14 cellular contexts compared by ENCODE assay signal in the genomic region with DNA sequence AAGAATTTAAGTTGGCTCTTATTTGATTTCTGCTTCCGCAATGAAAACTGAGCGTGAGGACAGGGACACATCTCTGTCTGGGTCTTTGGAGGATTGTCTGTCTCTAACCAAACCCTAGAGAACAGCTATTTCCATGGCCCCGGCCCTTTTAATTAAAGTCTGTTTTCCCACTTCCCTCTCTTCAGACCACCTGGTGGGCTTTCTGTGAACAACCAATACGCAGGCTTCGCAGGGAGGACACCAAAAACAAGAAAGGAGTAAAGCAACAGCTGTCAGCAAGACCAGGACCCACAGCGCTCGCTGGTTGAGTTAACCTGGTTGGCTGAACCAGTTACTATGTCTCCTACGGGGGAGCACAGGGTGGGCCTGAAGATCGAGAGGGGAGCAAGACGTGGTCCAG.
DNase-seq lines count a peak whose midpoint lies in the region; ATAC-seq and TF ChIP-seq lines count a peak whose summit lies in the region.
"Had no signal": no experiment of that assay in that cellular context is flagged by ENCODE, and none has a peak within 500 bp of the region (broad histone marks: within the 10 kb centered on the region; RNA-seq: fewer than 3 reads in every experiment).

No MANE protein-coding gene starts in this region.

- no peak for ATAC-seq in stimulated activated effector memory CD8-positive, alpha-beta T cell treated with anti-CD3 and anti-CD28 coated beads, Interleukin-12 subunit alpha, Interleukin-12 subunit beta, amount 100 ng/mL, for 72 hours
- ATAC-seq: Right ventricle myocardium inferior had no signal

- POLR2A ChIA-PET in activated CD4-positive, alpha-beta memory T cell treated with anti-CD3 and anti-CD28 coated beads for 36 hours (lab: Charles Lee): no interaction called here
- POLR2A ChIA-PET in activated CD4-positive, alpha-beta memory T cell treated with anti-CD3 and anti-CD28 coated beads, Interleukin-2, amount 10 ng/mL, durations not matched to agents 7 days and 5 days (lab: Charles Lee): interaction anchor here (1.3 to 1.8 kb wide), 2 partner anchors 54 to 405 kb away, joined by 3 read pairs; no protein-coding TSS in a partner anchor

- peaks cover 22% of the 10 kb centered on the region for H3K36me3 Mint-ChIP-seq in activated CD4-positive, alpha-beta memory T cell treated with anti-CD3 and anti-CD28 coated beads for 36 hours
- peaks cover 50% of the 10 kb centered on the region for H3K36me3 Mint-ChIP-seq in activated CD4-positive, alpha-beta memory T cell treated with anti-CD3 and anti-CD28 coated beads, Interleukin-2, amount 10 ng/mL, durations not matched to agents 7 days and 5 days (ENCODE audit: low read depth)
- peaks cover 76% of the 10 kb centered on the region for H3K36me3 Mint-ChIP-seq in stimulated activated effector memory CD8-positive, alpha-beta T cell treated with anti-CD3 and anti-CD28 coated beads, Interleukin-12 subunit alpha, Interleukin-12 subunit beta, amount 100 ng/mL, for 72 hours
- H3K36me3 Mint-ChIP-seq in T-helper 2 cell treated with Interferon-gamma antibody and Interleukin-4, amounts not matched to agents 5 μg/mL and 100 μg/mL, for 36 hours (ENCODE audit: low read depth): peaks cover 43% of the 10 kb centered on the region

- H3K4me3 ChIP-seq in fibroblast of pulmonary artery (replicated peaks; ENCODE audit: low read depth, low read length): no peak overlapping the region
- H3K4me3 ChIP-seq: tibial artery had no signal

- peak overlapping the region; percentile 25 for H3K27ac Mint-ChIP-seq in activated CD4-positive, alpha-beta memory T cell treated with anti-CD3 and anti-CD28 coated beads for 36 hours
- no peak overlapping the region for H3K27ac Mint-ChIP-seq in activated CD4-positive, alpha-beta memory T cell treated with anti-CD3 and anti-CD28 coated beads, Interleukin-2, amount 10 ng/mL, durations not matched to agents 7 days and 5 days
- H3K27ac Mint-ChIP-seq in stimulated activated effector memory CD8-positive, alpha-beta T cell treated with anti-CD3 and anti-CD28 coated beads, Interleukin-12 subunit alpha, Interleukin-12 subunit beta, amount 100 ng/mL, for 72 hours: peak overlapping the region; percentile 95
- H3K27ac Mint-ChIP-seq in T-helper 2 cell treated with Interferon-gamma antibody and Interleukin-4, amounts not matched to agents 5 μg/mL and 100 μg/mL, for 36 hours: no peak overlapping the region

- peak; percentile 20 for TF ChIP-seq CTCF in fibroblast of pulmonary artery (IDR thresholded peaks at IDR 0.05; ENCODE audit: low read length, missing control alignments)

- H3K4me3 Mint-ChIP-seq in activated CD4-positive, alpha-beta memory T cell treated with anti-CD3 and anti-CD28 coated beads for 36 hours: no peak overlapping the region
- H3K4me3 Mint-ChIP-seq in activated CD4-positive, alpha-beta memory T cell treated with anti-CD3 and anti-CD28 coated beads, Interleukin-2, amount 10 ng/mL, durations not matched to agents 7 days and 5 days: no peak overlapping the region
- H3K4me3 Mint-ChIP-seq in stimulated activated effector memory CD8-positive, alpha-beta T cell treated with anti-CD3 and anti-CD28 coated beads, Interleukin-12 subunit alpha, Interleukin-12 subunit beta, amount 100 ng/mL, for 72 hours: no peak overlapping the region
- H3K4me3 Mint-ChIP-seq in T-helper 2 cell treated with Interferon-gamma antibody and Interleukin-4, amounts not matched to agents 5 μg/mL and 100 μg/mL, for 36 hours: no peak overlapping the region

- CTCF ChIA-PET in activated CD4-positive, alpha-beta memory T cell treated with anti-CD3 and anti-CD28 coated beads for 36 hours (lab: Charles Lee): interaction anchor here (0.6 to 4.7 kb wide), 7 partner anchors 9 to 276 kb away, joined by 4 to 33 read pairs (median 5); no protein-coding TSS in a partner anchor
- CTCF ChIA-PET in activated CD4-positive, alpha-beta memory T cell treated with anti-CD3 and anti-CD28 coated beads, Interleukin-2, amount 10 ng/mL, durations not matched to agents 7 days and 5 days (lab: Charles Lee): interaction anchor here (3.1 kb wide), 1 partner anchor 11 kb away, joined by 8 read pairs; no protein-coding TSS in a partner anchor

- intact Hi-C loops in activated CD4-positive, alpha-beta memory T cell treated with anti-CD3 and anti-CD28 coated beads for 36 hours (cut with micrococcal nuclease): no loop called here

- no peaks in the 10 kb centered on the region for H3K9me3 Mint-ChIP-seq in activated CD4-positive, alpha-beta memory T cell treated with anti-CD3 and anti-CD28 coated beads for 36 hours
- no peaks in the 10 kb centered on the region for H3K9me3 Mint-ChIP-seq in activated CD4-positive, alpha-beta memory T cell treated with anti-CD3 and anti-CD28 coated beads, Interleukin-2, amount 10 ng/mL, durations not matched to agents 7 days and 5 days
- no peaks in the 10 kb centered on the region for H3K9me3 Mint-ChIP-seq in stimulated activated effector memory CD8-positive, alpha-beta T cell treated with anti-CD3 and anti-CD28 coated beads, Interleukin-12 subunit alpha, Interleukin-12 subunit beta, amount 100 ng/mL, for 72 hours
- H3K9me3 Mint-ChIP-seq in T-helper 2 cell treated with Interferon-gamma antibody and Interleukin-4, amounts not matched to agents 5 μg/mL and 100 μg/mL, for 36 hours: no peaks in the 10 kb centered on the region

- no peaks in the 10 kb centered on the region for H3K27me3 Mint-ChIP-seq in activated CD4-positive, alpha-beta memory T cell treated with anti-CD3 and anti-CD28 coated beads for 36 hours
- H3K27me3 Mint-ChIP-seq in activated CD4-positive, alpha-beta memory T cell treated with anti-CD3 and anti-CD28 coated beads, Interleukin-2, amount 10 ng/mL, durations not matched to agents 7 days and 5 days: no peaks in the 10 kb centered on the region
- no peaks in the 10 kb centered on the region for H3K27me3 Mint-ChIP-seq in T-helper 2 cell treated with Interferon-gamma antibody and Interleukin-4, amounts not matched to agents 5 μg/mL and 100 μg/mL, for 36 hours (ENCODE audit: low read depth)

- peaks cover 87% of the 10 kb centered on the region for H3K4me1 Mint-ChIP-seq in activated CD4-positive, alpha-beta memory T cell treated with anti-CD3 and anti-CD28 coated beads for 36 hours (ENCODE audit: low read depth)
- peaks cover 79% of the 10 kb centered on the region for H3K4me1 Mint-ChIP-seq in activated CD4-positive, alpha-beta memory T cell treated with anti-CD3 and anti-CD28 coated beads, Interleukin-2, amount 10 ng/mL, durations not matched to agents 7 days and 5 days
- peaks cover 79% of the 10 kb centered on the region for H3K4me1 Mint-ChIP-seq in stimulated activated effector memory CD8-positive, alpha-beta T cell treated with anti-CD3 and anti-CD28 coated beads, Interleukin-12 subunit alpha, Interleukin-12 subunit beta, amount 100 ng/mL, for 72 hours
- H3K4me1 Mint-ChIP-seq in T-helper 2 cell treated with Interferon-gamma antibody and Interleukin-4, amounts not matched to agents 5 μg/mL and 100 μg/mL, for 36 hours (ENCODE audit: low read depth): peaks cover 63% of the 10 kb centered on the region

- no peak for DNase-seq in activated CD4-positive, alpha-beta memory T cell treated with anti-CD3 and anti-CD28 coated beads for 36 hours
- DNase-seq in activated CD4-positive, alpha-beta memory T cell treated with anti-CD3 and anti-CD28 coated beads, Interleukin-2, amount 10 ng/mL, durations not matched to agents 7 days and 5 days: no peak
- DNase-seq in NCI-H2171 (lab: John Stamatoyannopoulos, UW) (peak; percentile 46), fibroblast of pulmonary artery (ENCODE audit: low read depth) (no peak), NCI-H2107 (lab: John Stamatoyannopoulos, UW) (no peak), hypothalamus (lab: John Stamatoyannopoulos, UW) (no peak)
- no peak for DNase-seq in stimulated activated effector memory CD8-positive, alpha-beta T cell treated with anti-CD3 and anti-CD28 coated beads, Interleukin-12 subunit alpha, Interleukin-12 subunit beta, amount 100 ng/mL, for 72 hours (ENCODE audit: low spot score in 2 of 2)
- DNase-seq in T-helper 2 cell treated with Interferon-gamma antibody and Interleukin-4, amounts not matched to agents 5 μg/mL and 100 μg/mL, for 36 hours (ENCODE audit: low spot score): no peak
- DNase-seq: C1 segment of cervical spinal cord; effector CD8-positive, alpha-beta T cell; NCI-H2029 treated with DMSO at 0.1 percent for 48 hours; stimulated activated CD4-positive, alpha-beta T cell treated with anti-CD3 and anti-CD28 coated beads, Interleukin-2, amount 100 ng/mL, for 48 hours; tibial artery had no signal

Comparison
In these comparisons a context has a peak if more than half of its experiments do, and no peak if none do; other contexts are left out.
1. H3K27ac Mint-ChIP-seq: peak in activated CD4-positive, alpha-beta memory T cell treated with anti-CD3 and anti-CD28 coated beads for 36 hours (single experiment) and stimulated activated effector memory CD8-positive, alpha-beta T cell treated with anti-CD3 and anti-CD28 coated beads, Interleukin-12 subunit alpha, Interleukin-12 subunit beta, amount 100 ng/mL, for 72 hours (single experiment); none in activated CD4-positive, alpha-beta memory T cell treated with anti-CD3 and anti-CD28 coated beads, Interleukin-2, amount 10 ng/mL, durations not matched to agents 7 days and 5 days (single experiment) and T-helper 2 cell treated with Interferon-gamma antibody and Interleukin-4, amounts not matched to agents 5 μg/mL and 100 μg/mL, for 36 hours (single experiment).